ENCODE assay signal across 2 cellular contexts in the genomic region with DNA sequence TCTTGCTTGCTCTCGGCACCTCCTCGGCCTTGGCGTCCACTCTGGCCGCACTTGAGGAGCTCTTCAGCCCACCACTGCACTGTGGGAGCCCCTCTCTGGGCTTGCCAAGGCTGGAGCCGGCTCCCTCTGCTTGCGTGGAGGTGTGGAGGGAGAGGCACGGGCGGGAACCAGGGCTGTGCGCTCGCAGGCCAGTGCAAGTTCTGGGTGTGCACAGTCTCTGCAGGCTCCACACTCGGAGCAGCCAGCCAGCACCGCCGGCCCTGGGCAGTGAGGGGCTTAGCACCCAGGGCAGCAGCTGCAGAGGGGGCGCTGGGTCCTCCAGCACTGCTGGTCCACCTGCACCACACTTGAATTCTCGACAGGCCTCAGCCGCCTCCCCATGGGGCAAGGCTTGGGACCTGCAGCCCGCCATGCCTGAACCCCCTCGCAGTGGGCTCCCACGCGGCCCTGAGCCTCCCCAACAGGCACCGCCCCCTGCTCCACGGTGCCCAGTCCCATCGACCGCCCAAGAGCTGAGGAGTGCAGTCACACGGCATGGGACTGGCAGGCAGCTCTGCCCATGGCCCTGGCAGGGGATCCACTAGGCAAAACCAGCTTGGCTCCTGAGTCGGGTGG.
TF ChIP-seq lines count a peak whose summit lies in the region.

No MANE protein-coding gene starts in this region.

TF ChIP-seq in HEK293, 187 proteins besides CTCF, POLR2A, EP300 and RAD21 (continued from another document):
- TF ChIP-seq HOXD13 (CRISPR knock-in tag; IDR thresholded peaks at IDR 0.05; ENCODE audit: borderline replicate concordance): no peak
- TF ChIP-seq ZNF514 (tag by site-specific recombination; IDR thresholded peaks at IDR 0.05): no peak
- TF ChIP-seq, protein P1, sequence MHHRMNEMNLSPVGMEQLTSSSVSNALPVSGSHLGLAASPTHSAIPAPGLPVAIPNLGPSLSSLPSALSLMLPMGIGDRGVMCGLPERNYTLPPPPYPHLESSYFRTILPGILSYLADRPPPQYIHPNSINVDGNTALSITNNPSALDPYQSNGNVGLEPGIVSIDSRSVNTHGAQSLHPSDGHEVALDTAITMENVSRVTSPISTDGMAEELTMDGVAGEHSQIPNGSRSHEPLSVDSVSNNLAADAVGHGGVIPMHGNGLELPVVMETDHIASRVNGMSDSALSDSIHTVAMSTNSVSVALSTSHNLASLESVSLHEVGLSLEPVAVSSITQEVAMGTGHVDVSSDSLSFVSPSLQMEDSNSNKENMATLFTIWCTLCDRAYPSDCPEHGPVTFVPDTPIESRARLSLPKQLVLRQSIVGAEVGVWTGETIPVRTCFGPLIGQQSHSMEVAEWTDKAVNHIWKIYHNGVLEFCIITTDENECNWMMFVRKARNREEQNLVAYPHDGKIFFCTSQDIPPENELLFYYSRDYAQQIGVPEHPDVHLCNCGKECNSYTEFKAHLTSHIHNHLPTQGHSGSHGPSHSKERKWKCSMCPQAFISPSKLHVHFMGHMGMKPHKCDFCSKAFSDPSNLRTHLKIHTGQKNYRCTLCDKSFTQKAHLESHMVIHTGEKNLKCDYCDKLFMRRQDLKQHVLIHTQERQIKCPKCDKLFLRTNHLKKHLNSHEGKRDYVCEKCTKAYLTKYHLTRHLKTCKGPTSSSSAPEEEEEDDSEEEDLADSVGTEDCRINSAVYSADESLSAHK (tag by site-specific recombination; IDR thresholded peaks at IDR 0.05): no peak
- TF ChIP-seq SETDB1 (IDR thresholded peaks at IDR 0.05; ENCODE audit: insufficient read length, low read length): peak; percentile 61
- TF ChIP-seq ZNF174 (tag by site-specific recombination; IDR thresholded peaks at IDR 0.05): no peak

TF ChIP-seq in HepG2, 621 proteins besides CTCF, POLR2A, EP300 and RAD21 (continued from another document):
- no peak for TF ChIP-seq IKZF4 (CRISPR knock-in tag; IDR thresholded peaks at IDR 0.05; ENCODE audit: borderline replicate concordance, low read depth, not compliant biosample characterization)
- TF ChIP-seq RNF2 (conservative IDR thresholded peaks at IDR 0.05; ENCODE audit: low read depth): no peak
- TF ChIP-seq, protein P2, sequence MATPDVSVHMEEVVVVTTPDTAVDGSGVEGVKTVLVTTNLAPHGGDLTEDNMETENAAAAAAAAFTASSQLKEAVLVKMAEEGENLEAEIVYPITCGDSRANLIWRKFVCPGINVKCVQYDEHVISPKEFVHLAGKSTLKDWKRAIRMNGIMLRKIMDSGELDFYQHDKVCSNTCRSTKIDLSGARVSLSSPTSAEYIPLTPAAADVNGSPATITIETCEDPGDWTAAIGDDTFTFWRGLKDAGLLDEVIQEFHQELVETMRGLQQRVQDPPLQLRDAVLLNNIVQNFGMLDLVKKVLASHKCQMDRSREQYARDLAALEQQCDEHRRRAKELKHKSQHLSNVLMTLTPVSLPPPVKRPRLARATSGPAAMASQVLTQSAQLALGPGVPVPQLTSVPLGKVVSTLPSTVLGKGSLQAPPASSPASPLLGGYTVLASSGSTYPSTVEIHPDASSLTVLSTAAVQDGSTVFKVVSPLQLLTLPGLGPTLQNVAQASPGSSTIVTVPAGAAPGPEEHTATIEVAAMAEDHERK (CRISPR knock-in tag; IDR thresholded peaks at IDR 0.05; ENCODE audit: low read depth): no peak
